Comparison of ENCODE assay signal across 1 cellular context in the genomic region with DNA sequence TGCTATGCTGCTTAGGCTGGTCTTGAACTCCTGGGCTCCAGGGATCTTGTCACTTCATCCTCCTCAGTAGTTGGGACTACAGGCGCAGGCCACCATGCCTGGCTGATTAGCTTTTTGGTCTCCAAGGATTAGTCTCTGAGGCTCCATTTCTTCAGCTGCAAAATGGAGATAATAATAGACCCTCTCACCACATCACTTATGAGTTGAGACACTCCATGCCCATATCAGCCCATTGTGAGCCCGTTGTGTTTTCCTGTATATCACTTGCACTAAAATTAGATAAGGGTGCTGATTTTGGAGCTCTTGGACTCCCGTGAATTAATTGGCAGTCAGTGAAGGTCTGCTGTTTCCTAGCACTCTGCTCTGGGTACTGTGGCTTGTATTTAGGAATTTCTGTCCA.
A peak's percentile ranks its signal among the peaks of the same experiment; 100 is the strongest.
TF ChIP-seq lines count a peak whose summit lies in the region.

No MANE protein-coding gene starts in this region.

TF ChIP-seq in K562, 482 proteins besides CTCF, POLR2A, EP300 and RAD21 (continued from another document):
- TF ChIP-seq, protein P1, sequence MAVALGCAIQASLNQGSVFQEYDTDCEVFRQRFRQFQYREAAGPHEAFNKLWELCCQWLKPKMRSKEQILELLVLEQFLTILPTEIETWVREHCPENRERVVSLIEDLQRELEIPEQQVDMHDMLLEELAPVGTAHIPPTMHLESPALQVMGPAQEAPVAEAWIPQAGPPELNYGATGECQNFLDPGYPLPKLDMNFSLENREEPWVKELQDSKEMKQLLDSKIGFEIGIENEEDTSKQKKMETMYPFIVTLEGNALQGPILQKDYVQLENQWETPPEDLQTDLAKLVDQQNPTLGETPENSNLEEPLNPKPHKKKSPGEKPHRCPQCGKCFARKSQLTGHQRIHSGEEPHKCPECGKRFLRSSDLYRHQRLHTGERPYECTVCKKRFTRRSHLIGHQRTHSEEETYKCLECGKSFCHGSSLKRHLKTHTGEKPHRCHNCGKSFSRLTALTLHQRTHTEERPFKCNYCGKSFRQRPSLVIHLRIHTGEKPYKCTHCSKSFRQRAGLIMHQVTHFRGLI (CRISPR knock-in tag; IDR thresholded peaks at IDR 0.05), result no peak
- TF ChIP-seq NFE2 (IDR thresholded peaks at IDR 0.05; ENCODE audit: low read depth), result no peak
- no peak for TF ChIP-seq XRCC4 (IDR thresholded peaks at IDR 0.05; ENCODE audit: extremely low read depth, insufficient read depth, insufficient read length)
- TF ChIP-seq NR3C1 (CRISPR knock-in tag; IDR thresholded peaks at IDR 0.05), result no peak
- no peak for TF ChIP-seq RBM22 (IDR thresholded peaks at IDR 0.05; ENCODE audit: low read depth, low read length, poor library complexity, severe bottlenecking)
- no peak for TF ChIP-seq ATF1 (CRISPR knock-in tag; IDR thresholded peaks at IDR 0.05)
- no peak for TF ChIP-seq ATF1 (tag; IDR thresholded peaks at IDR 0.05)
- peak; percentile 34; the same call in 1 of the 2 replicates for TF ChIP-seq CBFA2T2 (conservative IDR thresholded peaks at IDR 0.05)
- peak; percentile 55 for TF ChIP-seq CBFA2T3 (IDR thresholded peaks at IDR 0.05)
- TF ChIP-seq TCF3 (CRISPR knock-in tag; IDR thresholded peaks at IDR 0.05), result peak; percentile 54; the same call in 1 of the 2 replicates
- TF ChIP-seq SMARCC2 (IDR thresholded peaks at IDR 0.05; ENCODE audit: low read depth), result no peak
